19 cellular contexts compared by ENCODE assay signal in genomic region chr1:45171575-45171974, GRCh38. TPM values are rescaled to one million over a fixed set of nuclear protein-coding genes. Genes with fewer than 3 reads are reported as not detected.
A peak's percentile ranks its signal among the peaks of the same experiment; 100 is the strongest.
DNase-seq lines count a peak whose midpoint lies in the region; ATAC-seq, FAIRE-seq and TF ChIP-seq lines count a peak whose summit lies in the region.
"Had no signal": no experiment of that assay in that cellular context is flagged by ENCODE, and none has a peak within 500 bp of the region (broad histone marks: within the 10 kb centered on the region; RNA-seq: fewer than 3 reads in every experiment).

No MANE protein-coding gene starts in this region.

- no peaks in the 10 kb centered on the region for H3K9me2 ChIP-seq in PC-3 (replicated peaks; ENCODE audit: low read length)

- peak; percentile 34 for FAIRE-seq in A204.1 (lab: Jason Lieb, UNC)
- peak; percentile 77 for FAIRE-seq in pancreas (lab: Jason Lieb, UNC)
- FAIRE-seq: D721Med, GM12878, GM18507, H54 had no signal

- no peaks in the 10 kb centered on the region for H3K36me3 ChIP-seq in PC-3 (ENCODE audit: low read depth, low read length)
- H3K36me3 ChIP-seq in endocrine pancreas (ENCODE audit: control insufficient read depth, insufficient read depth, low read length): no peaks in the 10 kb centered on the region
- H3K36me3 ChIP-seq in pancreas: no peaks in the 10 kb centered on the region

- peak overlapping the region; percentile 70 for H3K4me2 ChIP-seq in PC-3 (ENCODE audit: low read length)

- ATAC-seq in PC-3 (no peak), pancreas (no peak)
- ATAC-seq: GM12878, HCT116 had no signal

- H3K79me2 ChIP-seq in PC-3 (ENCODE audit: low read length): no peaks in the 10 kb centered on the region

- intact Hi-C loops in PC-3 (cut with micrococcal nuclease): no loop called here
- intact Hi-C loops in pancreas (cut with DNase I): no loop called here

- no peaks in the 10 kb centered on the region for H3F3A ChIP-seq in PC-3 (ENCODE audit: low read length, unreplicated experiment)

- TF ChIP-seq CTCF in PC-3 (conservative IDR thresholded peaks at IDR 0.05; ENCODE audit: low read depth, low read length) (no peak), pancreas (IDR thresholded peaks at IDR 0.05) (no peak)

- no peaks in the 10 kb centered on the region for H3K9me3 ChIP-seq in PC-3 (ENCODE audit: low read length)
- no peaks in the 10 kb centered on the region for H3K9me3 ChIP-seq in endocrine pancreas (ENCODE audit: control insufficient read depth, low read length)
- no peaks in the 10 kb centered on the region for H3K9me3 ChIP-seq in pancreas

- no peaks in the 10 kb centered on the region for H4K20me1 ChIP-seq in PC-3 (ENCODE audit: low read length)

- WGBS in pancreas, 2 donors: 57 to 64% methylated on average over 1 of the region's 1 CpG

- DNase-seq in PC-3 (no peak), pancreas (no peak), COR-L47 (lab: John Stamatoyannopoulos, UW) (no peak), DMS153 treated with DMSO at 0.1 percent for 48 hours (lab: John Stamatoyannopoulos, UW; ENCODE audit: unreplicated experiment) (no peak), occipital lobe (lab: John Stamatoyannopoulos, UW) (no peak)
- DNase-seq: 8988T; C1 segment of cervical spinal cord; CD4-positive, alpha-beta T cell; DND-41; KBM-7 had no signal

- CTCF ChIA-PET in PC-3 (lab: Charles Lee): no interaction called here

- no peak overlapping the region for H2AFZ ChIP-seq in PC-3 (ENCODE audit: low read length)
- H2AFZ ChIP-seq: GM23248 had no signal

- H3K9ac ChIP-seq in PC-3 (ENCODE audit: low read length) (no peak overlapping the region), endocrine pancreas (ENCODE audit: control insufficient read depth, insufficient read depth, low read length) (no peak overlapping the region)
- H3K9ac ChIP-seq: GM23248 had no signal

- H3K27me3 ChIP-seq in PC-3 (ENCODE audit: low read length) (no peaks in the 10 kb centered on the region), endocrine pancreas (ENCODE audit: control insufficient read depth, insufficient read depth, low read length) (no peaks in the 10 kb centered on the region), pancreas (no peaks in the 10 kb centered on the region)

- H3K4me1 ChIP-seq in PC-3 (ENCODE audit: insufficient read depth, low read length) (peaks cover 24% of the 10 kb centered on the region), endocrine pancreas (ENCODE audit: control insufficient read depth, insufficient read depth, low read length) (peaks cover 12% of the 10 kb centered on the region), pancreas (peaks cover 19 to 28% (median 26%) of the 10 kb centered on the region in 3 donors)

- BruUV-seq in PC-3 (replicated peaks; lab: Mats Ljungman, UMichigan): no TSS peak

- H3K27ac ChIP-seq in PC-3 (ENCODE audit: low read length): no peak overlapping the region
- no peak overlapping the region for H3K27ac ChIP-seq in pancreas
- H3K27ac ChIP-seq: GM23248, HL-60 had no signal

- POLR2A ChIA-PET in PC-3 (lab: Charles Lee; ENCODE audit: unreplicated experiment): no interaction called here

- H3K4me3 ChIP-seq in PC-3 (ENCODE audit: low read length): no peak overlapping the region
- H3K4me3 ChIP-seq in endocrine pancreas (ENCODE audit: control insufficient read depth, insufficient read depth, low read length): peak overlapping the region; percentile 45
- no peak overlapping the region for H3K4me3 ChIP-seq in pancreas
- H3K4me3 ChIP-seq: GM12878, GM23248 had no signal

RNA-seq across cellular contexts. Expression of gene ZSWIM5, which starts 34.8 kb away (rescaled TPM):
- total RNA-seq in PC-3 (2014; rRNA removed) (1.4 and 1.6 TPM in 2 replicates), pancreas (1 to 10 TPM; 1.9 to 2.7 (median 2.4) TPM), occipital lobe (22.6 TPM)
- polyA plus RNA-seq in pancreas: 1 to 10 TPM in 1 of 2 donors, under 1 TPM in 1; 0.76 to 2.6 TPM
